14 cellular contexts compared by ENCODE assay signal in genomic region chr5:125612356-125613149, GRCh38.
DNase-seq lines count a peak whose midpoint lies in the region; ATAC-seq and TF ChIP-seq lines count a peak whose summit lies in the region.
"Had no signal": no experiment of that assay in that cellular context is flagged by ENCODE, and none has a peak within 500 bp of the region (broad histone marks: within the 10 kb centered on the region; RNA-seq: fewer than 3 reads in every experiment).

No MANE protein-coding gene starts in this region.

- no peak overlapping the region for H3K4me3 Mint-ChIP-seq in stimulated activated memory B cell treated with anti-CD40 and anti-IgM and Interleukin-4, amounts not matched to agents 10 μg/mL and 1 μg/mL and 100 μg/mL, for 72 hours

- no peaks in the 10 kb centered on the region for H3K36me3 Mint-ChIP-seq in stimulated activated memory B cell treated with anti-CD40 and anti-IgM and Interleukin-4, amounts not matched to agents 10 μg/mL and 1 μg/mL and 100 μg/mL, for 72 hours

- no peak for TF ChIP-seq CTCF in prostate gland (IDR thresholded peaks at IDR 0.05)
- TF ChIP-seq CTCF in colonic mucosa (IDR thresholded peaks at IDR 0.05): no peak
- no peak for TF ChIP-seq CTCF in coronary artery (IDR thresholded peaks at IDR 0.05)

- H3K9me3 Mint-ChIP-seq in stimulated activated memory B cell treated with anti-CD40 and anti-IgM and Interleukin-4, amounts not matched to agents 10 μg/mL and 1 μg/mL and 100 μg/mL, for 72 hours: no peaks in the 10 kb centered on the region

- no peak overlapping the region for H3K9ac ChIP-seq in colonic mucosa (ENCODE audit: low read depth in 2 of 2, low read length in 2 of 2)
- H3K9ac ChIP-seq: BLaER1 treated with 17β-estradiol and CSF1 and Interleukin-3, amounts not matched to agents 10 nM and 100 nM had no signal

- H3K27ac ChIP-seq in prostate gland (no peak overlapping the region), colonic mucosa (no peak overlapping the region), coronary artery (no peak overlapping the region)
- H3K27ac ChIP-seq: BLaER1 treated with 17β-estradiol and CSF1 and Interleukin-3, amounts not matched to agents 10 nM and 100 nM; heart right ventricle had no signal

- no peaks in the 10 kb centered on the region for H3K36me3 ChIP-seq in prostate gland
- no peaks in the 10 kb centered on the region for H3K36me3 ChIP-seq in colonic mucosa
- H3K36me3 ChIP-seq: BLaER1 treated with 17β-estradiol and CSF1 and Interleukin-3, amounts not matched to agents 10 nM and 100 nM; heart right ventricle had no signal

- H3K9me3 ChIP-seq in prostate gland: no peaks in the 10 kb centered on the region
- no peaks in the 10 kb centered on the region for H3K9me3 ChIP-seq in colonic mucosa
- H3K9me3 ChIP-seq: BLaER1 treated with 17β-estradiol and CSF1 and Interleukin-3, amounts not matched to agents 10 nM and 100 nM had no signal

- H3K4me1 ChIP-seq in prostate gland (replicated peaks): no peaks in the 10 kb centered on the region
- no peaks in the 10 kb centered on the region for H3K4me1 ChIP-seq in colonic mucosa
- H3K4me1 ChIP-seq: heart right ventricle had no signal

- ATAC-seq in stimulated activated memory B cell treated with anti-CD40 and anti-IgM and Interleukin-4, amounts not matched to agents 10 μg/mL and 1 μg/mL and 100 μg/mL, for 72 hours: no peak
- ATAC-seq: Right ventricle myocardium inferior had no signal

- 56% methylated on average over 11 of the region's 11 CpGs for WGBS in prostate gland

- no peak for TF ChIP-seq POLR2A in prostate gland (IDR thresholded peaks at IDR 0.05)

- intact Hi-C loops in prostate gland (cut with DNase I): no loop called here
- intact Hi-C loops in colonic mucosa (cut with DNase I): no loop called here

- H3K27me3 Mint-ChIP-seq in stimulated activated memory B cell treated with anti-CD40 and anti-IgM and Interleukin-4, amounts not matched to agents 10 μg/mL and 1 μg/mL and 100 μg/mL, for 72 hours: no peaks in the 10 kb centered on the region

- H3K4me3 ChIP-seq in prostate gland (no peak overlapping the region), colonic mucosa (no peak overlapping the region), coronary artery (no peak overlapping the region)
- H3K4me3 ChIP-seq: BLaER1 treated with 17β-estradiol and CSF1 and Interleukin-3, amounts not matched to agents 10 nM and 100 nM; heart right ventricle had no signal

- no peaks in the 10 kb centered on the region for H3K4me1 Mint-ChIP-seq in stimulated activated memory B cell treated with anti-CD40 and anti-IgM and Interleukin-4, amounts not matched to agents 10 μg/mL and 1 μg/mL and 100 μg/mL, for 72 hours

- H3K27ac Mint-ChIP-seq in stimulated activated memory B cell treated with anti-CD40 and anti-IgM and Interleukin-4, amounts not matched to agents 10 μg/mL and 1 μg/mL and 100 μg/mL, for 72 hours: no peak overlapping the region

- no peaks in the 10 kb centered on the region for H3K27me3 ChIP-seq in prostate gland (replicated peaks; ENCODE audit: insufficient read depth)
- H3K27me3 ChIP-seq in colonic mucosa: no peaks in the 10 kb centered on the region
- H3K27me3 ChIP-seq: BLaER1 treated with 17β-estradiol and CSF1 and Interleukin-3, amounts not matched to agents 10 nM and 100 nM; heart right ventricle had no signal

- DNase-seq in NCI-H1092 treated with DMSO at 0.1 percent for 48 hours (lab: John Stamatoyannopoulos, UW): peak; percentile 96
- DNase-seq in NCI-H345 (lab: John Stamatoyannopoulos, UW): peak; percentile 83
- peak; percentile 80 to 85 for DNase-seq in dermis microvascular lymphatic vessel endothelial cell (ENCODE audit: low read depth in 2 of 2)
- DNase-seq in prostate gland (ENCODE audit: low spot score): peak; percentile 37
- no peak for DNase-seq in colonic mucosa
- no peak for DNase-seq in coronary artery (ENCODE audit: low spot score)
- no peak for DNase-seq in germinal center (ENCODE audit: low spot score)
- DNase-seq: activated CD4-positive, alpha-beta T cell treated with anti-CD3 and anti-CD28 coated beads for 1 hour; activated gamma-delta T cell treated with Interleukin-2 at 50 U/mL for 16 hours; heart right ventricle; stimulated activated CD4-positive, alpha-beta T cell treated with anti-CD3 and anti-CD28 coated beads, Interleukin-12 subunit alpha, Interleukin-12 subunit beta, amount 100 ng/mL, for 4 hours had no signal

Comparison
In these comparisons a context has a peak if more than half of its experiments do, and no peak if none do; other contexts are left out.
1. DNase-seq: peak in NCI-H1092 treated with DMSO at 0.1 percent for 48 hours (single experiment), NCI-H345 (single experiment), dermis microvascular lymphatic vessel endothelial cell (2 of 2) and prostate gland (single experiment); none in colonic mucosa (single experiment), coronary artery (single experiment) and germinal center (single experiment).